In genomic region chr7:55120501-55121198, GRCh38 we compare ENCODE assay signal across 1 cellular context.
TF ChIP-seq lines count a peak whose summit lies in the region.

No MANE protein-coding gene starts in this region.

TF ChIP-seq in liver, 16 proteins besides CTCF, POLR2A, EP300 and RAD21 (continued from another document):
- TF ChIP-seq NR2F2 (IDR thresholded peaks at IDR 0.05) = peak; percentile 69
- TF ChIP-seq EGR1 (IDR thresholded peaks at IDR 0.05; ENCODE audit: low read depth in 2 of 2) = peak in 1 of 2 donors; percentile 68
- TF ChIP-seq ZBTB33 (IDR thresholded peaks at IDR 0.05) = peak; percentile 72
- TF ChIP-seq REST (IDR thresholded peaks at IDR 0.05) = peak; percentile 54
- peak; percentile 84 for TF ChIP-seq MAX (IDR thresholded peaks at IDR 0.05)
- no peak for TF ChIP-seq HNF4G (IDR thresholded peaks at IDR 0.05)
- TF ChIP-seq JUND (IDR thresholded peaks at IDR 0.05) = peak; percentile 75 to 85
- peak; percentile 74 for TF ChIP-seq YY1 (IDR thresholded peaks at IDR 0.05)
TF ChIP-seq in liver: peak in this region for 14.
